In the genomic region with DNA sequence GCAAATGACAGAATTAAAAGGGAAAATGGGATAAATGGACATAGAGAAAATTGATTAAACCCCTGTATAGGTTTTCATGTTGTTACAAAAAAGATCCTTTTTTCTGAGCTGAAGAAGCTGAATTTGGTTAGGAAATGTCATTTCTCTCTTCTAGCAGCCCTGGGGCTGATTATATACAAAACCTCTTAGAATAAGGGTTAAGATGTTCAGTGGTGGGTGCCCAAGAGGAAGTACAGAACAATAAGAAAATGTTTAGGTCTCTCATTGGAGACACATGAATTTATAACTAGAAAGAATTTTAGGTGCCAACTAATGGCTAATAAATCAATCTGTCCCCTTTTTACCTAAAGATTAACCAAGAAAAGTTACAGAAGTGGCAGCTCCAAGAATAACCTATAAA, we compare ENCODE assay signal across 19 cellular contexts. TPM values are rescaled to one million over a fixed set of nuclear protein-coding genes. Genes with fewer than 3 reads are reported as not detected.
A peak's percentile ranks its signal among the peaks of the same experiment; 100 is the strongest.
DNase-seq lines count a peak whose midpoint lies in the region; ATAC-seq and TF ChIP-seq lines count a peak whose summit lies in the region.
"Had no signal": no experiment of that assay in that cellular context is flagged by ENCODE, and none has a peak within 500 bp of the region (broad histone marks: within the 10 kb centered on the region; RNA-seq: fewer than 3 reads in every experiment).

No MANE protein-coding gene starts in this region.

- H3K27me3 ChIP-seq in thymus (ENCODE audit: control insufficient read depth, insufficient read depth) (no peaks in the 10 kb centered on the region), tibial artery (no peaks in the 10 kb centered on the region)
- H3K27me3 ChIP-seq: gastroesophageal sphincter, pancreas, testis had no signal

- peak overlapping the region; percentile 95 for H3K27ac ChIP-seq in thymus (ENCODE audit: low read depth)
- no peak overlapping the region for H3K27ac ChIP-seq in tibial artery
- H3K27ac ChIP-seq: coronary artery, gastroesophageal sphincter, pancreas, testis had no signal

- ATAC-seq in stimulated activated naive CD8-positive, alpha-beta T cell treated with anti-CD3 and anti-CD28 coated beads, Interleukin-15, amount 100 ng/mL, for 72 hours = no peak
- ATAC-seq in GM21717 (IDR thresholded peaks at IDR 0.05; ENCODE audit: unreplicated experiment) = no peak
- ATAC-seq: gastroesophageal sphincter, HCT116, HepG2, left ventricle myocardium superior, pancreas had no signal

- DNase-seq in stimulated activated naive CD8-positive, alpha-beta T cell treated with anti-CD3 and anti-CD28 coated beads, Interleukin-15, amount 100 ng/mL, for 72 hours = no peak
- DNase-seq in NB4 (ENCODE audit: low read depth) (peak; percentile 50), tibial artery (no peak)
- DNase-seq in activated naive CD8-positive, alpha-beta T cell treated with anti-CD3 and anti-CD28 coated beads for 36 hours = no peak
- no peak for DNase-seq in effector CD8-positive, alpha-beta T cell (lab: John Stamatoyannopoulos, UW)
- DNase-seq: activated CD4-positive, CD25-positive, alpha-beta regulatory T cell treated with anti-CD3 and anti-CD28 coated beads, Interleukin-2, amount 50 U/mL, for 72 hours; DMS153; left ventricle myocardium superior; NCI-H1092; NCI-H748 treated with DMSO at 0.1 percent for 48 hours; pancreas; testis had no signal

- peaks cover 4% of the 10 kb centered on the region for H3K36me3 Mint-ChIP-seq in stimulated activated naive CD8-positive, alpha-beta T cell treated with anti-CD3 and anti-CD28 coated beads, Interleukin-15, Interleukin-2, amounts not matched to agents 100 ng/mL and 50 ng/mL, for 24 hours (ENCODE audit: low read depth)
- H3K36me3 Mint-ChIP-seq in activated naive CD8-positive, alpha-beta T cell treated with anti-CD3 and anti-CD28 coated beads for 36 hours = peaks cover 7% of the 10 kb centered on the region

- TF ChIP-seq CTCF in NB4 (IDR thresholded peaks at IDR 0.05; ENCODE audit: low read depth, low read length) (no peak), tibial artery (IDR thresholded peaks at IDR 0.05) (no peak)

- H3K4me3 ChIP-seq in NB4 (ENCODE audit: low read depth, low read length) (no peak overlapping the region), thymus (ENCODE audit: low read length) (peak overlapping the region; percentile 19), tibial artery (no peak overlapping the region)
- H3K4me3 ChIP-seq: coronary artery, gastroesophageal sphincter, pancreas, testis had no signal

- H3K4me1 Mint-ChIP-seq in stimulated activated naive CD8-positive, alpha-beta T cell treated with anti-CD3 and anti-CD28 coated beads, Interleukin-15, Interleukin-2, amounts not matched to agents 100 ng/mL and 50 ng/mL, for 24 hours (ENCODE audit: low read depth) = peaks cover 80% of the 10 kb centered on the region
- peaks cover 78% of the 10 kb centered on the region for H3K4me1 Mint-ChIP-seq in stimulated activated naive CD8-positive, alpha-beta T cell treated with anti-CD3 and anti-CD28 coated beads, Interleukin-15, amount 100 ng/mL, for 72 hours
- H3K4me1 Mint-ChIP-seq in activated naive CD8-positive, alpha-beta T cell treated with anti-CD3 and anti-CD28 coated beads for 36 hours = peaks cover 61% of the 10 kb centered on the region

- no peaks in the 10 kb centered on the region for H3K9me3 Mint-ChIP-seq in stimulated activated naive CD8-positive, alpha-beta T cell treated with anti-CD3 and anti-CD28 coated beads, Interleukin-15, Interleukin-2, amounts not matched to agents 100 ng/mL and 50 ng/mL, for 24 hours
- no peaks in the 10 kb centered on the region for H3K9me3 Mint-ChIP-seq in stimulated activated naive CD8-positive, alpha-beta T cell treated with anti-CD3 and anti-CD28 coated beads, Interleukin-15, amount 100 ng/mL, for 72 hours
- H3K9me3 Mint-ChIP-seq in activated naive CD8-positive, alpha-beta T cell treated with anti-CD3 and anti-CD28 coated beads for 36 hours = no peaks in the 10 kb centered on the region

- intact Hi-C loops in tibial artery (cut with DNase I; ENCODE audit: low total_unique reads) = no loop called here

- H3K27ac Mint-ChIP-seq in stimulated activated naive CD8-positive, alpha-beta T cell treated with anti-CD3 and anti-CD28 coated beads, Interleukin-15, Interleukin-2, amounts not matched to agents 100 ng/mL and 50 ng/mL, for 24 hours = peak overlapping the region; percentile 65
- peak overlapping the region in 1 of 2 donors; percentile 46 for H3K27ac Mint-ChIP-seq in stimulated activated naive CD8-positive, alpha-beta T cell treated with anti-CD3 and anti-CD28 coated beads, Interleukin-15, amount 100 ng/mL, for 72 hours
- H3K27ac Mint-ChIP-seq in activated naive CD8-positive, alpha-beta T cell treated with anti-CD3 and anti-CD28 coated beads for 36 hours = peak overlapping the region; percentile 79

- no peaks in the 10 kb centered on the region for H3K9me3 ChIP-seq in thymus (ENCODE audit: control insufficient read depth)
- no peaks in the 10 kb centered on the region for H3K9me3 ChIP-seq in tibial artery
- H3K9me3 ChIP-seq: gastroesophageal sphincter, pancreas, testis had no signal

- H3K36me3 ChIP-seq in thymus (ENCODE audit: control insufficient read depth, insufficient read depth) (no peaks in the 10 kb centered on the region), tibial artery (no peaks in the 10 kb centered on the region)
- H3K36me3 ChIP-seq: gastroesophageal sphincter, pancreas had no signal

- H3K4me1 ChIP-seq in thymus (ENCODE audit: control insufficient read depth, insufficient read depth, low read length) (peaks cover 43% of the 10 kb centered on the region), tibial artery (peaks cover 0 to 60% (median 16%) of the 10 kb centered on the region in 4 donors)

- H3K27me3 Mint-ChIP-seq in stimulated activated naive CD8-positive, alpha-beta T cell treated with anti-CD3 and anti-CD28 coated beads, Interleukin-15, Interleukin-2, amounts not matched to agents 100 ng/mL and 50 ng/mL, for 24 hours = no peaks in the 10 kb centered on the region
- H3K27me3 Mint-ChIP-seq in stimulated activated naive CD8-positive, alpha-beta T cell treated with anti-CD3 and anti-CD28 coated beads, Interleukin-15, amount 100 ng/mL, for 72 hours = no peaks in the 10 kb centered on the region
- no peaks in the 10 kb centered on the region for H3K27me3 Mint-ChIP-seq in activated naive CD8-positive, alpha-beta T cell treated with anti-CD3 and anti-CD28 coated beads for 36 hours

- no peak overlapping the region for H3K4me3 Mint-ChIP-seq in stimulated activated naive CD8-positive, alpha-beta T cell treated with anti-CD3 and anti-CD28 coated beads, Interleukin-15, Interleukin-2, amounts not matched to agents 100 ng/mL and 50 ng/mL, for 24 hours
- peak overlapping the region in 1 of 2 donors; percentile 55 for H3K4me3 Mint-ChIP-seq in stimulated activated naive CD8-positive, alpha-beta T cell treated with anti-CD3 and anti-CD28 coated beads, Interleukin-15, amount 100 ng/mL, for 72 hours
- no peak overlapping the region for H3K4me3 Mint-ChIP-seq in activated naive CD8-positive, alpha-beta T cell treated with anti-CD3 and anti-CD28 coated beads for 36 hours

- TF ChIP-seq POLR2A in NB4 (IDR thresholded peaks at IDR 0.05; ENCODE audit: extremely low read depth, insufficient read length) = no peak

RNA-seq across cellular contexts. Expression of gene ABHD17B, which starts 14.2 kb away (rescaled TPM):
- 10 to 100 TPM; 14.8 to 15.5 TPM for total RNA-seq in activated naive CD8-positive, alpha-beta T cell treated with anti-CD3 and anti-CD28 coated beads for 36 hours
- 23.3 TPM for polyA plus RNA-seq in thymus

RNA-seq across cellular contexts. Expression of gene C9orf85, which starts 14.7 kb away (rescaled TPM):
- 10 to 100 TPM; 13.1 to 13.2 TPM for total RNA-seq in activated naive CD8-positive, alpha-beta T cell treated with anti-CD3 and anti-CD28 coated beads for 36 hours
- polyA plus RNA-seq in thymus = 18.8 TPM
